ENCODE assay signal across 11 cellular contexts in genomic region chr2:128442053-128442751, GRCh38.
DNase-seq lines count a peak whose midpoint lies in the region; ATAC-seq and TF ChIP-seq lines count a peak whose summit lies in the region.
"Had no signal": no experiment of that assay in that cellular context is flagged by ENCODE, and none has a peak within 500 bp of the region (broad histone marks: within the 10 kb centered on the region; RNA-seq: fewer than 3 reads in every experiment).

No MANE protein-coding gene starts in this region.

- H3K4me3 ChIP-seq in Caco-2 (ENCODE audit: low read depth, low read length) (no peak overlapping the region), endodermal cell (ENCODE audit: low read length) (no peak overlapping the region)

- intact Hi-C loops in Caco-2 (cut with micrococcal nuclease; ENCODE audit: unreplicated experiment) = no loop called here

- no peak for TF ChIP-seq CTCF in Caco-2 (IDR thresholded peaks at IDR 0.05; ENCODE audit: insufficient read depth in 1 of 2, low read depth in 1 of 2, low read length in 1 of 2, severe bottlenecking in 1 of 2, unreplicated experiment in 1 of 2)
- TF ChIP-seq CTCF in endodermal cell (conservative IDR thresholded peaks at IDR 0.05) = no peak
- no peak for TF ChIP-seq CTCF in nephron (IDR thresholded peaks at IDR 0.05; ENCODE audit: unreplicated experiment in 3 of 3)

- H3K36me3 Mint-ChIP-seq in Caco-2 (ENCODE audit: insufficient read depth, unreplicated experiment) (no peaks in the 10 kb centered on the region), endodermal cell (ENCODE audit: low read depth) (no peaks in the 10 kb centered on the region), nephron (ENCODE audit: low read depth) (no peaks in the 10 kb centered on the region)
- H3K36me3 Mint-ChIP-seq: CD4-positive, alpha-beta memory T cell had no signal

- no peaks in the 10 kb centered on the region for H3K27me3 Mint-ChIP-seq in Caco-2 (ENCODE audit: insufficient read depth, unreplicated experiment)
- peaks cover 4% of the 10 kb centered on the region for H3K27me3 Mint-ChIP-seq in endodermal cell (ENCODE audit: insufficient read depth)
- peaks cover 13% of the 10 kb centered on the region for H3K27me3 Mint-ChIP-seq in nephron (ENCODE audit: low read depth)

- no peak overlapping the region for H3K9ac ChIP-seq in endodermal cell (ENCODE audit: extremely low read depth, low read length, poor library complexity, severe bottlenecking)

- no peaks in the 10 kb centered on the region for H3K9me3 Mint-ChIP-seq in Caco-2 (ENCODE audit: unreplicated experiment)
- no peaks in the 10 kb centered on the region for H3K9me3 Mint-ChIP-seq in endodermal cell
- no peaks in the 10 kb centered on the region for H3K9me3 Mint-ChIP-seq in nephron
- H3K9me3 Mint-ChIP-seq: CD4-positive, alpha-beta memory T cell had no signal

- H3K4me1 Mint-ChIP-seq in Caco-2 (ENCODE audit: low read depth, unreplicated experiment) (no peaks in the 10 kb centered on the region), endodermal cell (peaks cover 14% of the 10 kb centered on the region), nephron (peaks cover 23% of the 10 kb centered on the region)
- H3K4me1 Mint-ChIP-seq: CD4-positive, alpha-beta memory T cell had no signal

- H3K4me1 ChIP-seq in Caco-2 (peaks cover 14% of the 10 kb centered on the region), endodermal cell (ENCODE audit: control insufficient read depth, insufficient read depth, low read length) (peaks cover 4% of the 10 kb centered on the region)

- POLR2A ChIA-PET in Caco-2 (lab: Charles Lee) = no interaction called here

- CTCF ChIA-PET in Caco-2 (lab: Charles Lee) = no interaction called here

- WGBS in endodermal cell (ENCODE audit: insufficient coverage in 1 of 2, insufficient read length in 1 of 2), 2 experiments = 65 to 73% methylated on average over 6 to 8 of the region's 8 CpGs

- peak; percentile 29 to 46 for DNase-seq in Caco-2
- peak; percentile 76 to 82 for DNase-seq in NCI-H526 (lab: John Stamatoyannopoulos, UW)
- peak; percentile 60 for DNase-seq in endodermal cell
- no peak for DNase-seq in HuH-7 (ENCODE audit: low spot score)
- DNase-seq in NCI-H2107 (lab: John Stamatoyannopoulos, UW) = no peak
- DNase-seq: CD4-positive, alpha-beta memory T cell; NCI-H187 treated with DMSO at 0.1 percent for 48 hours; T-helper 1 cell had no signal

- H3K27ac Mint-ChIP-seq in Caco-2 (ENCODE audit: unreplicated experiment) (peak overlapping the region; percentile 24), endodermal cell (peak overlapping the region; percentile 70), nephron (peak overlapping the region; percentile 78 to 90 (median 82))
- H3K27ac Mint-ChIP-seq: CD4-positive, alpha-beta memory T cell had no signal

- ATAC-seq in HG03521 (IDR thresholded peaks at IDR 0.05; ENCODE audit: unreplicated experiment) = no peak
- no peak for ATAC-seq in GM21515 (IDR thresholded peaks at IDR 0.05; ENCODE audit: unreplicated experiment)

- H3K27ac ChIP-seq in endodermal cell (ENCODE audit: low read depth, low read length) = no peak overlapping the region

- H3K36me3 ChIP-seq in Caco-2 (ENCODE audit: control insufficient read depth, insufficient read depth, low read length) (no peaks in the 10 kb centered on the region), endodermal cell (ENCODE audit: control insufficient read depth, insufficient read depth, low read length) (no peaks in the 10 kb centered on the region)

- H3K4me3 Mint-ChIP-seq in Caco-2 (ENCODE audit: unreplicated experiment) = no peak overlapping the region
- H3K4me3 Mint-ChIP-seq in endodermal cell = peak overlapping the region; percentile 22
- H3K4me3 Mint-ChIP-seq in nephron = no peak overlapping the region
- H3K4me3 Mint-ChIP-seq: CD4-positive, alpha-beta memory T cell had no signal

- H3K9me3 ChIP-seq in Caco-2 = no peaks in the 10 kb centered on the region
- H3K9me3 ChIP-seq in endodermal cell (ENCODE audit: control insufficient read depth, low read length) = no peaks in the 10 kb centered on the region

- no TSS peak for BruUV-seq in Caco-2 (replicated peaks; lab: Mats Ljungman, UMichigan)

- H3K27me3 ChIP-seq in Caco-2 (replicated peaks; ENCODE audit: control insufficient read depth, insufficient read depth, low read length) = no peaks in the 10 kb centered on the region
- no peaks in the 10 kb centered on the region for H3K27me3 ChIP-seq in endodermal cell (ENCODE audit: control insufficient read depth, insufficient read depth, low read length, poor library complexity, severe bottlenecking)

Comparison
In these comparisons a context has a peak if more than half of its experiments do, and no peak if none do; other contexts are left out.
1. DNase-seq: peak in Caco-2 (2 of 2), NCI-H526 (2 of 2) and endodermal cell (single experiment); none in HuH-7 (single experiment) and NCI-H2107 (single experiment).
2. H3K27ac Mint-ChIP-seq: peak in every context shown above with its lines; median percentile 82 in nephron; 70 in endodermal cell; 24 in Caco-2.